ENCODE assay signal across 16 cellular contexts in genomic region chr13:71118779-71119364, GRCh38.
DNase-seq lines count a peak whose midpoint lies in the region; ATAC-seq lines count a peak whose summit lies in the region.
"Had no signal": no experiment of that assay in that cellular context is flagged by ENCODE, and none has a peak within 500 bp of the region (broad histone marks: within the 10 kb centered on the region; RNA-seq: fewer than 3 reads in every experiment).

No MANE protein-coding gene starts in this region.

- H3K27ac Mint-ChIP-seq in stimulated activated naive B cell treated with anti-CD40 and anti-IgM and Interleukin-4, amounts not matched to agents 10 μg/mL and 1 μg/mL and 100 μg/mL, for 72 hours, result no peak overlapping the region
- H3K27ac Mint-ChIP-seq: CD8-positive, alpha-beta memory T cell had no signal

- H3K4me1 Mint-ChIP-seq in stimulated activated naive B cell treated with anti-CD40 and anti-IgM and Interleukin-4, amounts not matched to agents 10 μg/mL and 1 μg/mL and 100 μg/mL, for 72 hours, result no peaks in the 10 kb centered on the region
- H3K4me1 Mint-ChIP-seq: CD8-positive, alpha-beta memory T cell had no signal

- intact Hi-C loops in cardiac septum (cut with DNase I), result no loop called here

- no peak overlapping the region for H3K4me3 Mint-ChIP-seq in stimulated activated naive B cell treated with anti-CD40 and anti-IgM and Interleukin-4, amounts not matched to agents 10 μg/mL and 1 μg/mL and 100 μg/mL, for 72 hours
- H3K4me3 Mint-ChIP-seq: CD8-positive, alpha-beta memory T cell had no signal

- peak; percentile 84 for DNase-seq in COR-L47 (lab: John Stamatoyannopoulos, UW)
- peak; percentile 68 for DNase-seq in NCI-H1092 treated with DMSO at 0.1 percent for 48 hours (lab: John Stamatoyannopoulos, UW)
- peak; percentile 87 for DNase-seq in NCI-H748 (lab: John Stamatoyannopoulos, UW; ENCODE audit: unreplicated experiment)
- DNase-seq in astrocyte of the hippocampus (ENCODE audit: low read depth, low spot score), result peak; percentile 15
- DNase-seq in cardiac septum (ENCODE audit: low spot score), result no peak
- no peak for DNase-seq in stimulated activated naive B cell treated with anti-CD40 and anti-IgM and Interleukin-4, amounts not matched to agents 10 μg/mL and 1 μg/mL and 100 μg/mL, for 72 hours
- no peak for DNase-seq in AG08396 (ENCODE audit: low spot score)
- DNase-seq: CD8-positive, alpha-beta memory T cell; DMS 273 treated with DMSO at 0.1 percent for 48 hours; GF-D8; MM.1S; NCI-H2029 treated with DMSO at 0.1 percent for 48 hours; NCI-H526; Peyer's patch had no signal

- H3K36me3 Mint-ChIP-seq in stimulated activated naive B cell treated with anti-CD40 and anti-IgM and Interleukin-4, amounts not matched to agents 10 μg/mL and 1 μg/mL and 100 μg/mL, for 72 hours, result no peaks in the 10 kb centered on the region
- H3K36me3 Mint-ChIP-seq: CD8-positive, alpha-beta memory T cell had no signal

- peaks cover 0 to 2% of the 10 kb centered on the region in 2 donors for H3K9me3 Mint-ChIP-seq in stimulated activated naive B cell treated with anti-CD40 and anti-IgM and Interleukin-4, amounts not matched to agents 10 μg/mL and 1 μg/mL and 100 μg/mL, for 72 hours

- H3K27me3 Mint-ChIP-seq in stimulated activated naive B cell treated with anti-CD40 and anti-IgM and Interleukin-4, amounts not matched to agents 10 μg/mL and 1 μg/mL and 100 μg/mL, for 72 hours, result no peaks in the 10 kb centered on the region
- H3K27me3 Mint-ChIP-seq: CD8-positive, alpha-beta memory T cell had no signal

- no peak for ATAC-seq in GM21390 (IDR thresholded peaks at IDR 0.05; ENCODE audit: unreplicated experiment)
- ATAC-seq in stimulated activated naive B cell treated with anti-CD40 and anti-IgM and Interleukin-4, amounts not matched to agents 10 μg/mL and 1 μg/mL and 100 μg/mL, for 72 hours (replicated peaks), result no peak
- ATAC-seq: Right ventricle myocardium inferior had no signal

Comparison
In these comparisons a context has a peak if more than half of its experiments do, and no peak if none do; other contexts are left out.
1. DNase-seq: peak in COR-L47 (single experiment), NCI-H1092 treated with DMSO at 0.1 percent for 48 hours (single experiment), NCI-H748 (single experiment) and astrocyte of the hippocampus (single experiment); none in cardiac septum (single experiment), stimulated activated naive B cell treated with anti-CD40 and anti-IgM and Interleukin-4, amounts not matched to agents 10 μg/mL and 1 μg/mL and 100 μg/mL, for 72 hours (single experiment) and AG08396 (single experiment).